In genomic region chr16:14284930-14285541, GRCh38 we compare ENCODE assay signal across 1 cellular context.
A peak's percentile ranks its signal among the peaks of the same experiment; 100 is the strongest.
TF ChIP-seq lines count a peak whose summit lies in the region.

No MANE protein-coding gene starts in this region.

TF ChIP-seq in HepG2, 621 proteins besides CTCF, POLR2A, EP300 and RAD21 (continued from another document):
- 0 out of 2 replicates have a peak, but pooled peaks have one; percentile 12 for TF ChIP-seq RCOR2 (CRISPR knock-in tag; IDR thresholded peaks at IDR 0.05)
- TF ChIP-seq, protein P1, sequence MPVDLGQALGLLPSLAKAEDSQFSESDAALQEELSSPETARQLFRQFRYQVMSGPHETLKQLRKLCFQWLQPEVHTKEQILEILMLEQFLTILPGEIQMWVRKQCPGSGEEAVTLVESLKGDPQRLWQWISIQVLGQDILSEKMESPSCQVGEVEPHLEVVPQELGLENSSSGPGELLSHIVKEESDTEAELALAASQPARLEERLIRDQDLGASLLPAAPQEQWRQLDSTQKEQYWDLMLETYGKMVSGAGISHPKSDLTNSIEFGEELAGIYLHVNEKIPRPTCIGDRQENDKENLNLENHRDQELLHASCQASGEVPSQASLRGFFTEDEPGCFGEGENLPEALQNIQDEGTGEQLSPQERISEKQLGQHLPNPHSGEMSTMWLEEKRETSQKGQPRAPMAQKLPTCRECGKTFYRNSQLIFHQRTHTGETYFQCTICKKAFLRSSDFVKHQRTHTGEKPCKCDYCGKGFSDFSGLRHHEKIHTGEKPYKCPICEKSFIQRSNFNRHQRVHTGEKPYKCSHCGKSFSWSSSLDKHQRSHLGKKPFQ (CRISPR knock-in tag; IDR thresholded peaks at IDR 0.05; ENCODE audit: insufficient replicate concordance): peak; percentile 48
TF ChIP-seq in HepG2: peak in this region for 54.
